16 cellular contexts compared by ENCODE assay signal in genomic region chr1:2472561-2473166, GRCh38. TPM values are rescaled to one million over a fixed set of nuclear protein-coding genes. Genes with fewer than 3 reads are reported as not detected.
DNase-seq lines count a peak whose midpoint lies in the region; ATAC-seq and TF ChIP-seq lines count a peak whose summit lies in the region.
"Had no signal": no experiment of that assay in that cellular context is flagged by ENCODE, and none has a peak within 500 bp of the region (broad histone marks: within the 10 kb centered on the region; RNA-seq: fewer than 3 reads in every experiment).

No MANE protein-coding gene starts in this region.

- H3K4me3 ChIP-seq in transverse colon = no peak overlapping the region

- no peaks in the 10 kb centered on the region for H3K36me3 ChIP-seq in transverse colon

- intact Hi-C loops in transverse colon (cut with DNase I; ENCODE audit: low total_unique reads) = no loop called here

- in situ Hi-C loops in transverse colon (cut with MboI; ENCODE audit: low pct_ligation_motif_present in 1 of 4, low pct_unique_long_range_greater_than_20kb in 1 of 4, low sequenced_read_pairs in 3 of 4) = no loop called here

- H3K36me3 Mint-ChIP-seq in glutamatergic neuron (ENCODE audit: unreplicated experiment) = no peaks in the 10 kb centered on the region
- H3K36me3 Mint-ChIP-seq: CD4-positive, alpha-beta memory T cell had no signal

- peak overlapping the region; percentile 62 for H3K27ac Mint-ChIP-seq in glutamatergic neuron (ENCODE audit: unreplicated experiment)
- H3K27ac Mint-ChIP-seq: CD4-positive, alpha-beta memory T cell had no signal

- H3K4me1 Mint-ChIP-seq in glutamatergic neuron (ENCODE audit: low read depth, unreplicated experiment) = peaks cover 20% of the 10 kb centered on the region

- H3K9me3 ChIP-seq in transverse colon = no peaks in the 10 kb centered on the region

- peaks cover 0 to 2% (median 1%) of the 10 kb centered on the region in 4 donors for H3K4me1 ChIP-seq in transverse colon

- no peak for ATAC-seq in GM19395 (IDR thresholded peaks at IDR 0.05; ENCODE audit: unreplicated experiment)

- H3K9me3 Mint-ChIP-seq in glutamatergic neuron (ENCODE audit: unreplicated experiment) = peaks cover 3% of the 10 kb centered on the region
- H3K9me3 Mint-ChIP-seq: CD4-positive, alpha-beta memory T cell had no signal

- peaks cover 9% of the 10 kb centered on the region for H3K27me3 Mint-ChIP-seq in glutamatergic neuron (ENCODE audit: unreplicated experiment)
- H3K27me3 Mint-ChIP-seq: CD4-positive, alpha-beta memory T cell had no signal

- no peak overlapping the region for H3K27ac ChIP-seq in transverse colon
- H3K27ac ChIP-seq: C4-2B, HL-60 had no signal

- DNase-seq in NCI-H82 (lab: John Stamatoyannopoulos, UW) = peak; percentile 35
- DNase-seq in NCI-H82 treated with DMSO at 0.1 percent for 48 hours (lab: John Stamatoyannopoulos, UW; ENCODE audit: unreplicated experiment) = no peak
- peak; percentile 45 for DNase-seq in NCI-H69 (lab: John Stamatoyannopoulos, UW)
- DNase-seq in glutamatergic neuron = no peak
- DNase-seq in islet precursor cell = no peak
- no peak for DNase-seq in transverse colon
- DNase-seq: ACHN; CD4-positive, alpha-beta memory T cell; DMS153; DMS79 treated with DMSO at 0.1 percent for 48 hours; EL had no signal

- TF ChIP-seq EP300 in transverse colon (IDR thresholded peaks at IDR 0.05; ENCODE audit: low read depth) = no peak

- WGBS in transverse colon (ENCODE audit: low coverage in 1 of 2), 2 donors = 70% methylated on average over 25 of the region's 25 CpGs; no CpG with 5 or more reads in 1 of the 2 donors

- no peak for TF ChIP-seq POLR2A in transverse colon (IDR thresholded peaks at IDR 0.05)

- H3K27me3 ChIP-seq in transverse colon = peaks cover 25% of the 10 kb centered on the region

- no peak overlapping the region for H3K4me3 Mint-ChIP-seq in glutamatergic neuron (ENCODE audit: unreplicated experiment)
- H3K4me3 Mint-ChIP-seq: CD4-positive, alpha-beta memory T cell had no signal

- no peak for TF ChIP-seq CTCF in glutamatergic neuron (IDR thresholded peaks at IDR 0.05; ENCODE audit: partially characterized antibody, unreplicated experiment)
- no peak for TF ChIP-seq CTCF in transverse colon (IDR thresholded peaks at IDR 0.05)

RNA-seq across cellular contexts. Expression of gene PLCH2, which starts 3.4 kb away (rescaled TPM):
- total RNA-seq in glutamatergic neuron (ENCODE audit: unreplicated experiment) (61.4 TPM), transverse colon (1 to 10 TPM in 3 of 4 donors, under 1 TPM in 1; 1.00 to 7.3 (median 4.6) TPM)
- total RNA-seq: A172 had no signal

RNA-seq across cellular contexts. Expression of gene PANK4, which starts 53.7 kb away (rescaled TPM):
- 58.5 TPM for total RNA-seq in glutamatergic neuron (ENCODE audit: unreplicated experiment)
- 10 to 100 TPM; 41.1 to 58.3 (median 47.3) TPM for total RNA-seq in transverse colon

RNA-seq across cellular contexts. Expression of gene HES5, which starts 57.4 kb away (rescaled TPM):
- total RNA-seq in glutamatergic neuron (ENCODE audit: unreplicated experiment) (21.2 TPM), transverse colon (1 to 10 TPM in 1 of 4 donors, under 1 TPM in 1, not detected in 2; 0.64 to 1.1 TPM)
- total RNA-seq: A172; CD4-positive, alpha-beta memory T cell; H4 had no signal

Comparison
In these comparisons a context has a peak if more than half of its experiments do, and no peak if none do; other contexts are left out.
1. DNase-seq: peak in NCI-H82 (single experiment) and NCI-H69 (single experiment); none in NCI-H82 treated with DMSO at 0.1 percent for 48 hours (single experiment), glutamatergic neuron (single experiment), islet precursor cell (single experiment) and transverse colon (single experiment).
2. RNA of gene HES5, which starts 57.4 kb away (total RNA-seq): 21.2 TPM in glutamatergic neuron (single experiment); 0.64 to 1.1 TPM in transverse colon; every median in the first group is over 10 times any median in the second.